ENCODE assay signal across 8 cellular contexts in the genomic region with DNA sequence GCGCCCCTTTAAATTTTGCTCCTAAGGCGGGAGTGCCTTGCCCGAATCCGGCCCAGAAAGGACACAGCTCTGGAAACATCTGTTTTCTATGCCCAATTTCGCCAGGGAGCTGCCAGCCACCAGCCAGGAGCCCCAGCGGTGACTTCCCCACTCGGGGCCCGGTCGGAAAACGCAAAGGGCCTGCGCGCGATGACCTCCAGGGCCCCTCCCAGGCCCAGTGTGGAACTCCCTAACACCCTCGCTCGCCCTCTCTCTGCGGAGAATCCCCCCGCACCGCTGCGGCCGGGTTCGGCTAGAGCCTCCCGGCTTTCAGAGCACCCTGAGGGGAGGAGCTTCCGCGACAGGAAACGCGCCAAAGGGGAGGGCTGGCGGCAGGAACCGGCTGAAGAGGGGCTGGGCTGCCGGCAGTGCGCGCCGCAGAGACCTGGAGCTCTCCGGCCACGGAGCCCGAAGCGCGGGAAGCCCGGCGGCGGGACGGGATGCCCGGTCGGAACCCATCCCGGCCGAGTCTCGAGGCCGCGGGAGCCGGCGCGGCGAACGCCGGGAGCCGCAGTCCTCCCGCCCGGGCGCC. TPM values are rescaled to one million over a fixed set of nuclear protein-coding genes. Genes with fewer than 3 reads are reported as not detected.
A peak's percentile ranks its signal among the peaks of the same experiment; 100 is the strongest.
DNase-seq lines count a peak whose midpoint lies in the region; TF ChIP-seq lines count a peak whose summit lies in the region.

No MANE protein-coding gene starts in this region.

- H3K9ac ChIP-seq in MM.1S (ENCODE audit: low read length) = peak overlapping the region; percentile 95

- H3K27ac ChIP-seq in MM.1S (ENCODE audit: low read length) (peak overlapping the region; percentile 88; the same call in 1 of the 2 replicates), temporal lobe (ENCODE audit: low read depth, low read length) (peak overlapping the region; percentile 36)

- peaks cover 41% of the 10 kb centered on the region for H3K79me2 ChIP-seq in MM.1S (ENCODE audit: low read length)

- H3K9me3 ChIP-seq in MM.1S (replicated peaks; ENCODE audit: insufficient read depth, low read length) = no peaks in the 10 kb centered on the region

- peak; percentile 96 for DNase-seq in GM03348 (ENCODE audit: low spot score)
- peak; percentile 86 for DNase-seq in HCEC 1CT
- DNase-seq in MM.1S = peak; percentile 94
- peak; percentile 90 for DNase-seq in SIG-M5 treated with dmso at 0.1 percent for 504 hours (lab: John Stamatoyannopoulos, UW; ENCODE audit: unreplicated experiment)
- peak; percentile 87 for DNase-seq in activated naive CD4-positive, alpha-beta T cell treated with Interleukin-2 at 50 U/mL for 16 hours
- peak; percentile 56 for DNase-seq in globus pallidus (ENCODE audit: low spot score)
- DNase-seq in occipital lobe (lab: John Stamatoyannopoulos, UW) = peak; percentile 67

- no peaks in the 10 kb centered on the region for H3K9me2 ChIP-seq in MM.1S (replicated peaks; ENCODE audit: insufficient read depth, low read length)

- H3K27me3 ChIP-seq in MM.1S (replicated peaks; ENCODE audit: insufficient read depth, low read length) = no peaks in the 10 kb centered on the region

- peaks cover 8% of the 10 kb centered on the region for H3K4me1 ChIP-seq in MM.1S (ENCODE audit: low read length)

- peak overlapping the region; percentile 96 for H3K4me2 ChIP-seq in MM.1S (ENCODE audit: low read depth, low read length)

- peak overlapping the region; percentile 90 for H2AFZ ChIP-seq in MM.1S (ENCODE audit: low read length)

- peaks cover 11% of the 10 kb centered on the region for H3K36me3 ChIP-seq in MM.1S (replicated peaks; ENCODE audit: insufficient read depth, low read length)

- H3F3A ChIP-seq in MM.1S (ENCODE audit: insufficient read depth, low read length) = peaks cover 6% of the 10 kb centered on the region

- TF ChIP-seq CTCF in MM.1S (IDR thresholded peaks at IDR 0.05; ENCODE audit: low read length) = peak; percentile 13; the same call in 1 of the 2 replicates

- H4K20me1 ChIP-seq in MM.1S (ENCODE audit: insufficient read depth, low read length) = no peaks in the 10 kb centered on the region

- peak overlapping the region; percentile 92 for H3K4me3 ChIP-seq in MM.1S (ENCODE audit: low read length)

RNA-seq across cellular contexts. Expression of a gene that starts 0.5 kb away (rescaled TPM):
- total RNA-seq in occipital lobe (10.9 TPM), temporal lobe (2.5 TPM)

RNA-seq across cellular contexts. Expression of a gene that starts 38.5 kb away (rescaled TPM):
- 102 TPM for total RNA-seq in occipital lobe
- 63.7 TPM for total RNA-seq in temporal lobe

RNA-seq across cellular contexts. Expression of a gene that starts 50.6 kb away (rescaled TPM):
- total RNA-seq in occipital lobe (73.0 TPM), temporal lobe (54.3 TPM)

Comparison
In these comparisons a context has a peak if more than half of its experiments do, and no peak if none do; other contexts are left out.
1. Peak in every context shown above with its lines: DNase-seq, H3K4me3 ChIP-seq and H3K27ac ChIP-seq.